In genomic region chr20:63968136-63968927, GRCh38 we compare ENCODE assay signal across 6 cellular contexts. TPM values are rescaled to one million over a fixed set of nuclear protein-coding genes. Genes with fewer than 3 reads are reported as not detected.
DNase-seq lines count a peak whose midpoint lies in the region; ATAC-seq, FAIRE-seq and TF ChIP-seq lines count a peak whose summit lies in the region.

No MANE protein-coding gene starts in this region.

- H3K4me1 ChIP-seq in A549 (peaks cover 14% of the 10 kb centered on the region; the same call in 2 of the 3 replicates), iPS-15b (ENCODE audit: control insufficient read depth, insufficient read depth, low read length) (no peaks in the 10 kb centered on the region)

- peaks cover 13 to 23% (median 20%) of the 10 kb centered on the region in 3 donors for H3K4me1 Mint-ChIP-seq in T-cell

- peak overlapping the region; percentile 73 for H3K9ac ChIP-seq in iPS-15b (ENCODE audit: low read depth, low read length)

- H3K27ac ChIP-seq in A549, result peak overlapping the region; percentile 82 to 97

- no peaks in the 10 kb centered on the region for H3K9me3 Mint-ChIP-seq in T-cell

- no peak for TF ChIP-seq EP300 in A549 (IDR thresholded peaks at IDR 0.05)

- no peaks in the 10 kb centered on the region for H3K27me3 Mint-ChIP-seq in T-cell

- H3K4me3 ChIP-seq in A549 (peak overlapping the region; percentile 72), iPS-15b (ENCODE audit: low read depth, low read length) (peak overlapping the region; percentile 65)

- peak overlapping the region; percentile 76 to 89 (median 83) for H3K4me3 Mint-ChIP-seq in T-cell

- TF ChIP-seq RAD21 in A549 (conservative IDR thresholded peaks at IDR 0.05 in 1 of 2, IDR thresholded peaks at IDR 0.05 in 1 of 2), result no peak

- ATAC-seq in A549, result no peak
- ATAC-seq in T-cell (replicated peaks in 1 of 4), result no peak

- H3K9me3 ChIP-seq in A549 (no peaks in the 10 kb centered on the region), iPS-15b (ENCODE audit: control insufficient read depth, insufficient read depth, low read length) (no peaks in the 10 kb centered on the region)

- CTCF ChIA-PET in A549 (lab: Yijun Ruan, JAX), result interaction anchor here (0.6 to 2.4 kb wide), 3 partner anchors 12 to 177 kb away, joined by 3 to 10 read pairs (median 3); partner anchors contain the start of gene PRPF6
- CTCF ChIA-PET in T-cell (lab: Charles Lee), result no interaction called here

- FAIRE-seq in A549 (lab: Jason Lieb, UNC), result no peak

- DNase-seq in A549 (ENCODE audit: low read depth in 1 of 2, low spot score in 1 of 2) (no peak), T-cell (no peak), NCI-H69 (lab: John Stamatoyannopoulos, UW) (no peak), C1 segment of cervical spinal cord (lab: John Stamatoyannopoulos, UW) (no peak), ACHN (no peak)

- WGBS in A549 (ENCODE audit: missing lambda C conversion rate), result 84% methylated on average over 14 of the region's 14 CpGs

- no peak for TF ChIP-seq POLR2A in A549 (IDR thresholded peaks at IDR 0.05; ENCODE audit: low read length)

- peaks cover 9% of the 10 kb centered on the region for H3K27me3 ChIP-seq in iPS-15b (ENCODE audit: control insufficient read depth, insufficient read depth, low read length)

- in situ Hi-C loops in ACHN (cut with HindIII; ENCODE audit: low pct_ligation_motif_present, low pct_unique_long_range_greater_than_20kb, low sequenced_read_pairs), result no loop called here

- POLR2A ChIA-PET in A549 (lab: Yijun Ruan, JAX), result interaction anchor here (0.6 kb wide), 1 partner anchor 12 kb away, joined by 3 read pairs; the partner anchor contains the start of gene PRPF6
- POLR2A ChIA-PET in T-cell (lab: Charles Lee), result no interaction called here

- H3K4me2 ChIP-seq in A549, result peak overlapping the region; percentile 86

- peaks cover 3% of the 10 kb centered on the region for H3K36me3 Mint-ChIP-seq in T-cell

- H3K36me3 ChIP-seq in iPS-15b (ENCODE audit: control insufficient read depth, insufficient read depth, low read length), result peaks cover 33% of the 10 kb centered on the region

- peak overlapping the region; percentile 85 to 87 for H3K27ac Mint-ChIP-seq in T-cell

- TF ChIP-seq CTCF in A549 (IDR thresholded peaks at IDR 0.05), result no peak

TF ChIP-seq in A549, 52 proteins besides CTCF, POLR2A, EP300 and RAD21:
- no peak for TF ChIP-seq HDAC2 (IDR thresholded peaks at IDR 0.05)
- TF ChIP-seq PHF8 (IDR thresholded peaks at IDR 0.05; ENCODE audit: borderline replicate concordance, low read depth), result no peak
- no peak for TF ChIP-seq HEYL (CRISPR knock-in tag; IDR thresholded peaks at IDR 0.05)
- no peak for TF ChIP-seq HOXA7 (CRISPR knock-in tag; IDR thresholded peaks at IDR 0.05)
- TF ChIP-seq SMC3 (IDR thresholded peaks at IDR 0.05), result no peak
- TF ChIP-seq NR3C1 (IDR thresholded peaks at IDR 0.05), result no peak
- TF ChIP-seq ATOH8 (CRISPR knock-in tag; IDR thresholded peaks at IDR 0.05; ENCODE audit: low read depth), result no peak
- TF ChIP-seq CHD2 (IDR thresholded peaks at IDR 0.05; ENCODE audit: low read length, partially characterized antibody), result no peak
TF ChIP-seq in A549: peak in this region for 0.

RNA-seq across cellular contexts. Expression of gene ZNF512B, which starts 1.4 kb away (rescaled TPM):
- polyA plus RNA-seq in A549 (2011; rRNA removed) (2.1 and 3.2 TPM in 2 replicates), A549 (2017; fragmentation: RNase III; extraction: RNeasy Plus Mini Kit Qiagen cat#74134 plus additional on column Dnase treatment) (14.4 to 17.6 TPM (median 16.8 TPM) in 3 replicates)
- polyA plus RNA-seq in A549 (2012; cell fraction: cytosol; rRNA removed), result 7.0 and 9.7 TPM in 2 replicates
- 31.8 and 33.6 TPM in 2 replicates for polyA plus RNA-seq in A549 (2012; cell fraction: nucleus; rRNA removed)
- polyA minus RNA-seq in A549 (2011; rRNA and poly(A)+ RNA removed), result 3.2 and 4.1 TPM in 2 replicates
- 10 to 100 TPM; 22.7 to 26.3 (median 25.1) TPM for total RNA-seq in T-cell

RNA-seq across cellular contexts. Expression of gene SAMD10, which starts 11.1 kb away (rescaled TPM):
- polyA plus RNA-seq in A549 (2011; rRNA removed) (not detected in 2 replicates), A549 (2017; fragmentation: RNase III; extraction: RNeasy Plus Mini Kit Qiagen cat#74134 plus additional on column Dnase treatment) (not detected in 3 replicates)
- polyA plus RNA-seq in A549 (2012; cell fraction: cytosol; rRNA removed), result not detected in 2 replicates
- polyA plus RNA-seq in A549 (2012; cell fraction: nucleus; rRNA removed), result 0.06 TPM in 1 of 2 replicates, not detected in the other
- polyA minus RNA-seq in A549 (2011; rRNA and poly(A)+ RNA removed), result not detected in 2 replicates
- 10 to 100 TPM; 16.1 to 30.8 (median 17.7) TPM for total RNA-seq in T-cell

RNA-seq across cellular contexts. Expression of gene UCKL1, which starts 12.1 kb away (rescaled TPM):
- polyA plus RNA-seq in A549 (2011; rRNA removed) (19.1 and 21.6 TPM in 2 replicates), A549 (2017; fragmentation: RNase III; extraction: RNeasy Plus Mini Kit Qiagen cat#74134 plus additional on column Dnase treatment) (30.4 to 32.5 TPM (median 31.8 TPM) in 3 replicates)
- polyA plus RNA-seq in A549 (2012; cell fraction: cytosol; rRNA removed), result 72.6 and 86.0 TPM in 2 replicates
- polyA plus RNA-seq in A549 (2012; cell fraction: nucleus; rRNA removed), result 183 and 244 TPM in 2 replicates
- 18.6 and 20.3 TPM in 2 replicates for polyA minus RNA-seq in A549 (2011; rRNA and poly(A)+ RNA removed)
- 10 to 100 TPM; 40.6 to 72.3 (median 67.0) TPM for total RNA-seq in T-cell

RNA-seq across cellular contexts. Expression of gene PRPF6, which starts 12.6 kb away (rescaled TPM):
- polyA plus RNA-seq in A549 (2011; rRNA removed) (42.8 and 47.5 TPM in 2 replicates), A549 (2017; fragmentation: RNase III; extraction: RNeasy Plus Mini Kit Qiagen cat#74134 plus additional on column Dnase treatment) (47.2 to 48.9 TPM (median 48.7 TPM) in 3 replicates)
- 40.6 and 45.2 TPM in 2 replicates for polyA plus RNA-seq in A549 (2012; cell fraction: cytosol; rRNA removed)
- polyA plus RNA-seq in A549 (2012; cell fraction: nucleus; rRNA removed), result 63.4 and 66.2 TPM in 2 replicates
- polyA minus RNA-seq in A549 (2011; rRNA and poly(A)+ RNA removed), result 55.3 and 55.5 TPM in 2 replicates
- total RNA-seq in T-cell, result 100 to 1,000 TPM in 1 of 5 donors, 10 to 100 TPM in 4; 59.8 to 106 (median 83.5) TPM
